Comparison of ENCODE assay signal across 1 cellular context in the genomic region with DNA sequence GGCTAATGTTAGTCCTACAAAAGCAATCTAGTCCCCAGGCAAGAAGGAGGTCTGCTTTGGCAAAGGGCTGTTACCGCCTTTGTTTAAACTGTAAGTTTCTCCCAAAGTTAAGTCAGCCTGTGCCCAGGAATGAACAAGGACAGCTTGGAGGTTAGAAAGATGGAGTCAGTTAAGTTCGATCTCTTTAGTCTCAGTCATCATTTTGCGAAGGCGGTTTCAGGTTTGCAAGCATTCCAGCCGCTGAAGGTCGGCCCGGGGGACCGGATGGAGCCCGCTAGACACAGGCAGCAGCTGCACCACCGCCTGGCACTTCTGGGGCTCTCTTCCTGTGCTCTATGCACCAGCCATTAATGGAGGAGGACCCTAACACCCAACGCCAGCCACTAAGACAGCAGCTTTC.
TF ChIP-seq lines count a peak whose summit lies in the region.

No MANE protein-coding gene starts in this region.

TF ChIP-seq in H1, 55 proteins besides CTCF, POLR2A, EP300 and RAD21 (continued from another document):
- TF ChIP-seq ATF3 (IDR thresholded peaks at IDR 0.05; ENCODE audit: insufficient read depth, low read depth, low read length) = no peak
- TF ChIP-seq PHF8 (conservative IDR thresholded peaks at IDR 0.05; ENCODE audit: low read depth, low read length) = no peak
- TF ChIP-seq SP2 (IDR thresholded peaks at IDR 0.05; ENCODE audit: low read length) = no peak
- no peak for TF ChIP-seq SUZ12 (IDR thresholded peaks at IDR 0.05; ENCODE audit: low read length)
- no peak for TF ChIP-seq SIX5 (IDR thresholded peaks at IDR 0.05; ENCODE audit: low read depth, low read length)
- TF ChIP-seq CHD2 (IDR thresholded peaks at IDR 0.05; ENCODE audit: low read length) = no peak
- TF ChIP-seq RBBP5 (IDR thresholded peaks at IDR 0.05; ENCODE audit: borderline replicate concordance, low read depth, low read length) = no peak
- TF ChIP-seq SRF (IDR thresholded peaks at IDR 0.05; ENCODE audit: low read depth, low read length) = no peak
- no peak for TF ChIP-seq JUN (IDR thresholded peaks at IDR 0.05; ENCODE audit: low read depth, low read length)
- TF ChIP-seq SIRT6 (IDR thresholded peaks at IDR 0.05; ENCODE audit: low read length) = no peak
- TF ChIP-seq ASH2L (IDR thresholded peaks at IDR 0.05; ENCODE audit: low read length) = no peak
- TF ChIP-seq MAX (IDR thresholded peaks at IDR 0.05) = no peak
- no peak for TF ChIP-seq BCL11A (IDR thresholded peaks at IDR 0.05; ENCODE audit: low read depth in 2 of 2, low read length in 2 of 2)
- no peak for TF ChIP-seq E2F6 (IDR thresholded peaks at IDR 0.05)
